9 cellular contexts compared by ENCODE assay signal in the genomic region with DNA sequence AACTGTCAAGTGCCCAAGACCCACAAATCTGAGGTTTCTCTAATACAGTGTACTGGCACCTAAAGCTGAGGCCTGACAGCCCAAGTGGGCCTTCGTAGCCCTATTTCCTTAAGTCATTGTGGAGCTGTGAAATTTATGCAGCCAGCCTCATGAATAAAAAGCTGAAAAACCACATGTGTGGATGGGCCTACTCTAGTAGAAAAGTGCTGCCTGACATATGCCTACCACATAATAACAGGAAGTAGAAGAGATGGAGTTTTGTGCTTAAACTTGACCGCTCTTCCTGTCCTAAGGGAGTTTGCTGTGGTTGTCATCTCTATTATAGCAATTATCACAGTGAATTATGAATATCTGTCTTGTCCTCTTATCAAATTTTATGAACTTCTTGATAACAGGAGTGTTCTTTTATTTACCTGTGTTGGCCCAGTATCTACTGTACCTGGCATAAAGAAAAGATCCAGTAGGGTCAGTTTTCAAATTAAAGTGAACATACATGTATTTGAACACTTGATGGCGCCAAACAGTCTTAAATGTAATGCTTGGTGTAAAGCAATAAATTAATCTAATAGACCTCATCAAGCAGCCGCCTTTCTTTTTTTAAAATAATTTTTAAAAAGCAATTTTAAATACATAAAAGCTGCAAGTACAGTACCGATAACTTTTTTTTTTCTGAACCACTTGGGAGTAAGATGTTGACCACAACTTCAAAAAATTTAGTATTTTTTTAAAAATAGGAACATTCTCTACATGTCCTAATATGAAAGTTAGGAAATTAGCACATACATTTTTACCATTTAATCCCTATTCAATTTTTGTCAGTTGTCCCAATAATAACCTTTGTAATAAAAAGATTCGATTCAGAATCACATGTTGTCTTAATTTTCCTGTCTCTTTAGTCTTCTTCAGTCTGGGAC. TPM values are rescaled to one million over a fixed set of nuclear protein-coding genes. Genes with fewer than 3 reads are reported as not detected.
DNase-seq lines count a peak whose midpoint lies in the region; ATAC-seq and TF ChIP-seq lines count a peak whose summit lies in the region.
"Had no signal": no experiment of that assay in that cellular context is flagged by ENCODE, and none has a peak within 500 bp of the region (broad histone marks: within the 10 kb centered on the region; RNA-seq: fewer than 3 reads in every experiment).

No MANE protein-coding gene starts in this region.

- no peaks in the 10 kb centered on the region for H3K4me1 Mint-ChIP-seq in CD4-positive, alpha-beta T cell (ENCODE audit: low read depth)

- H3K4me3 ChIP-seq in mammary epithelial cell (replicated peaks in 1 of 3; ENCODE audit: insufficient read depth in 1 of 3, low read depth in 2 of 3, low read length in 3 of 3) (no peak overlapping the region), lower lobe of right lung (no peak overlapping the region)

- POLR2A ChIA-PET in CD4-positive, alpha-beta T cell (lab: Charles Lee), result no interaction called here

- H3K4me1 ChIP-seq in mammary epithelial cell (ENCODE audit: insufficient read depth, low read length) (no peaks in the 10 kb centered on the region), lower lobe of right lung (no peaks in the 10 kb centered on the region)

- dilution Hi-C loops in mammary epithelial cell (cut with HindIII; ENCODE audit: low sequenced_read_pairs), result no loop called here

- no peak overlapping the region for H3K27ac Mint-ChIP-seq in CD4-positive, alpha-beta T cell

- H4K20me1 ChIP-seq in mammary epithelial cell (ENCODE audit: insufficient read depth, low read length), result no peaks in the 10 kb centered on the region

- CTCF ChIA-PET in CD4-positive, alpha-beta T cell (lab: Charles Lee), result interaction anchor here (1.7 kb wide), 1 partner anchor 110 kb away, joined by 4 read pairs; no protein-coding TSS in a partner anchor
- CTCF ChIA-PET in mammary epithelial cell (lab: Charles Lee; ENCODE audit: low non-redundant PET), result no interaction called here

- no peaks in the 10 kb centered on the region for H3K27me3 Mint-ChIP-seq in CD4-positive, alpha-beta T cell

- no peaks in the 10 kb centered on the region for H3K79me2 ChIP-seq in mammary epithelial cell (ENCODE audit: insufficient read depth, low read length)

- no peak overlapping the region for H2AFZ ChIP-seq in mammary epithelial cell (ENCODE audit: low read depth, low read length)

- H3K9me3 Mint-ChIP-seq in CD4-positive, alpha-beta T cell, result no peaks in the 10 kb centered on the region

- TF ChIP-seq CTCF in CD4-positive, alpha-beta T cell (IDR thresholded peaks at IDR 0.05), result peak; percentile 73
- TF ChIP-seq CTCF in mammary epithelial cell (conservative IDR thresholded peaks at IDR 0.05 in 1 of 2, IDR thresholded peaks at IDR 0.05 in 1 of 2; ENCODE audit: extremely low read depth in 1 of 2, insufficient read depth in 1 of 2, low read depth in 1 of 2, low read length in 2 of 2) (peak; percentile 53 to 57), lower lobe of right lung (IDR thresholded peaks at IDR 0.05) (peak; percentile 49)

- H3K36me3 ChIP-seq in mammary epithelial cell (ENCODE audit: insufficient read depth, low read length) (peaks cover 4% of the 10 kb centered on the region), lower lobe of right lung (peaks cover 5% of the 10 kb centered on the region)
- H3K36me3 ChIP-seq: neutrophil had no signal

- peaks cover 26% of the 10 kb centered on the region for H3K36me3 Mint-ChIP-seq in CD4-positive, alpha-beta T cell (ENCODE audit: low read depth)

- in situ Hi-C loops in mammary epithelial cell (cut with MboI; ENCODE audit: low sequenced_read_pairs in 2 of 2), result no loop called here

- intact Hi-C loops in CD4-positive, alpha-beta T cell (cut with DNase I, micrococcal nuclease), result loop anchor here in 1 of 2 experiments (1.0 kb wide), 2 partner anchors 109 to 272 kb away; no protein-coding TSS in a partner anchor
- intact Hi-C loops in mammary epithelial cell (cut with micrococcal nuclease) (loop anchor here (1.0 to 2.0 kb wide), 2 partner anchors 109 to 272 kb away; no protein-coding TSS in a partner anchor), lower lobe of right lung (cut with DNase I) (no loop called here)

- BruUV-seq in mammary epithelial cell (replicated peaks; lab: Mats Ljungman, UMichigan), result no TSS peak

- WGBS in mammary epithelial cell (ENCODE audit: low coverage, missing lambda C conversion rate), result 50% methylated on average over 6 of the region's 6 CpGs

- H3K4me2 ChIP-seq in mammary epithelial cell (ENCODE audit: insufficient read depth, low read depth, low read length), result no peak overlapping the region

- H3K27me3 ChIP-seq in CD4-positive, alpha-beta T cell (ENCODE audit: control insufficient read depth, insufficient read depth, low read length), result no peaks in the 10 kb centered on the region
- no peaks in the 10 kb centered on the region for H3K27me3 ChIP-seq in mammary epithelial cell (ENCODE audit: insufficient read depth, low read length)
- H3K27me3 ChIP-seq in lower lobe of right lung (ENCODE audit: low read depth), result no peaks in the 10 kb centered on the region
- H3K27me3 ChIP-seq: neutrophil had no signal

- no peak overlapping the region for H3K4me3 Mint-ChIP-seq in CD4-positive, alpha-beta T cell

- H3K9ac ChIP-seq in mammary epithelial cell (ENCODE audit: insufficient read depth, low read length), result no peak overlapping the region

- ATAC-seq in CD4-positive, alpha-beta T cell (ENCODE audit: poor library complexity), result no peak
- ATAC-seq in GM18873 (IDR thresholded peaks at IDR 0.05; ENCODE audit: low FRiP score, unreplicated experiment) (peak; percentile 71), HG03432 (IDR thresholded peaks at IDR 0.05; ENCODE audit: unreplicated experiment) (peak; percentile 90), lower lobe of right lung (peak; percentile 51 to 69), HG02870 (IDR thresholded peaks at IDR 0.05; ENCODE audit: unreplicated experiment) (no peak)

- no peak for DNase-seq in CD4-positive, alpha-beta T cell
- peak; percentile 78 for DNase-seq in NCI-H510A treated with DMSO at 0.1 percent for 48 hours (lab: John Stamatoyannopoulos, UW)
- peak; percentile 34 for DNase-seq in mammary epithelial cell
- no peak for DNase-seq in lower lobe of right lung
- no peak for DNase-seq in stimulated activated CD4-positive, alpha-beta T cell treated with anti-CD3 and anti-CD28 coated beads, Interleukin-4, amount 100 ng/mL, for 24 hours

- H3K27ac ChIP-seq in CD4-positive, alpha-beta T cell (ENCODE audit: low read depth, low read length), result no peak overlapping the region
- no peak overlapping the region for H3K27ac ChIP-seq in mammary epithelial cell (ENCODE audit: insufficient read depth, low read depth, low read length)
- H3K27ac ChIP-seq in lower lobe of right lung, result no peak overlapping the region
- H3K27ac ChIP-seq: neutrophil had no signal

- H3K9me3 ChIP-seq in CD4-positive, alpha-beta T cell (ENCODE audit: control insufficient read depth, low read length), result no peaks in the 10 kb centered on the region
- no peaks in the 10 kb centered on the region for H3K9me3 ChIP-seq in mammary epithelial cell (replicated peaks; ENCODE audit: insufficient read depth, low read length)
- no peaks in the 10 kb centered on the region for H3K9me3 ChIP-seq in lower lobe of right lung
- H3K9me3 ChIP-seq: neutrophil had no signal

RNA-seq across cellular contexts. Expression of a gene that starts 51.0 kb away (rescaled TPM):
- total RNA-seq in CD4-positive, alpha-beta T cell, result 1 to 10 TPM; 5.7 to 5.8 TPM
- total RNA-seq in mammary epithelial cell (10 to 100 TPM; 27.5 to 30.0 TPM), lower lobe of right lung (14.6 TPM)
- polyA plus RNA-seq in mammary epithelial cell, result 9.6 TPM
- 9.6 TPM for polyA minus RNA-seq in mammary epithelial cell

RNA-seq across cellular contexts. Expression of a gene that starts 53.3 kb away (rescaled TPM):
- total RNA-seq in CD4-positive, alpha-beta T cell, result not detected
- total RNA-seq in mammary epithelial cell (not detected), lower lobe of right lung (not detected)
- 0.10 TPM for polyA plus RNA-seq in mammary epithelial cell
- not detected for polyA minus RNA-seq in mammary epithelial cell

Comparison
In these comparisons a context has a peak if more than half of its experiments do, and no peak if none do; other contexts are left out.
1. ATAC-seq: peak in GM18873 (single experiment), HG03432 (single experiment) and lower lobe of right lung (2 of 2); none in CD4-positive, alpha-beta T cell (single experiment) and HG02870 (single experiment).
2. DNase-seq: peak in NCI-H510A treated with DMSO at 0.1 percent for 48 hours (single experiment) and mammary epithelial cell (single experiment); none in CD4-positive, alpha-beta T cell (0 of 10), lower lobe of right lung (single experiment) and stimulated activated CD4-positive, alpha-beta T cell treated with anti-CD3 and anti-CD28 coated beads, Interleukin-4, amount 100 ng/mL, for 24 hours (single experiment).
3. Peak in every context shown above with its lines, with median percentiles within 50 percentile points of each other: CTCF ChIP-seq.